In genomic region chr19:40598121-40598917, GRCh38 we compare ENCODE assay signal across 8 cellular contexts. TPM values are rescaled to one million over a fixed set of nuclear protein-coding genes. Genes with fewer than 3 reads are reported as not detected.
DNase-seq lines count a peak whose midpoint lies in the region; ATAC-seq and TF ChIP-seq lines count a peak whose summit lies in the region.

No MANE protein-coding gene starts in this region.

- H3K4me1 Mint-ChIP-seq in WTC11 = peaks cover 44% of the 10 kb centered on the region

- H3K9ac ChIP-seq in mammary epithelial cell (ENCODE audit: insufficient read depth, low read length) = no peak overlapping the region

- no peaks in the 10 kb centered on the region for H4K20me1 ChIP-seq in mammary epithelial cell (ENCODE audit: insufficient read depth, low read length)

- no peaks in the 10 kb centered on the region for H3K9me3 Mint-ChIP-seq in WTC11

- H3K4me1 ChIP-seq in mammary epithelial cell (ENCODE audit: insufficient read depth, low read length) = peaks cover 38% of the 10 kb centered on the region

- in situ Hi-C loops in mammary epithelial cell (cut with MboI; ENCODE audit: low sequenced_read_pairs in 2 of 2) = no loop called here

- POLR2A ChIA-PET in WTC11 (lab: Charles Lee) = interaction anchor here (1.4 kb wide), 1 partner anchor 49 kb away, joined by 3 read pairs; no protein-coding TSS in a partner anchor

- H3K27me3 Mint-ChIP-seq in WTC11 (ENCODE audit: low read depth) = peaks cover 82% of the 10 kb centered on the region

- H3K36me3 ChIP-seq in H7 (replicated peaks; ENCODE audit: control insufficient read depth, insufficient read depth, low read length) = no peaks in the 10 kb centered on the region
- no peaks in the 10 kb centered on the region for H3K36me3 ChIP-seq in mammary epithelial cell (ENCODE audit: insufficient read depth, low read length)

- ATAC-seq in WTC11 = peak; percentile 32
- ATAC-seq in HG02981 (IDR thresholded peaks at IDR 0.05; ENCODE audit: unreplicated experiment) = no peak

- TF ChIP-seq CTCF in AG09319 (IDR thresholded peaks at IDR 0.05; ENCODE audit: low read depth, low read length) (peak; percentile 98), WTC11 (IDR thresholded peaks at IDR 0.05) (peak; percentile 99), mammary epithelial cell (conservative IDR thresholded peaks at IDR 0.05 in 1 of 2, IDR thresholded peaks at IDR 0.05 in 1 of 2; ENCODE audit: extremely low read depth in 1 of 2, insufficient read depth in 1 of 2, low read depth in 1 of 2, low read length in 2 of 2) (peak; percentile 98 to 99)

- peak overlapping the region; percentile 82; the same call in 1 of the 2 replicates for H3K27ac Mint-ChIP-seq in WTC11

- no TSS peak for BruUV-seq in mammary epithelial cell (replicated peaks; lab: Mats Ljungman, UMichigan)

- H3K4me2 ChIP-seq in mammary epithelial cell (ENCODE audit: insufficient read depth, low read depth, low read length) = peak overlapping the region; percentile 50

- H3K27ac ChIP-seq in mammary epithelial cell (ENCODE audit: insufficient read depth, low read depth, low read length) = no peak overlapping the region

- no peaks in the 10 kb centered on the region for H3K9me3 ChIP-seq in mammary epithelial cell (replicated peaks; ENCODE audit: insufficient read depth, low read length)

- CTCF ChIA-PET in WTC11 (lab: Charles Lee) (interaction anchor here (0.7 to 7.0 kb wide), 23 partner anchors 11 to 232 kb away, joined by 3 to 71 read pairs (median 6); partner anchors contain the start of gene NUMBL), mammary epithelial cell (lab: Charles Lee; ENCODE audit: low non-redundant PET) (interaction anchor here (0.6 kb wide), 1 partner anchor 48 kb away, joined by 7 read pairs; no protein-coding TSS in a partner anchor)

- intact Hi-C loops in mammary epithelial cell (cut with micrococcal nuclease) = loop anchor here (1.0 to 10.0 kb wide), 9 partner anchors 28 to 454 kb away; partner anchors contain the start of genes CCNP and SERTAD3

- dilution Hi-C loops in mammary epithelial cell (cut with HindIII; ENCODE audit: low sequenced_read_pairs) = loop anchor here (5.0 kb wide), 2 partner anchors 61 to 171 kb away; partner anchors contain the start of gene SERTAD1

- H3K79me2 ChIP-seq in mammary epithelial cell (ENCODE audit: insufficient read depth, low read length) = no peaks in the 10 kb centered on the region

- H3K27me3 ChIP-seq in H7 (ENCODE audit: control insufficient read depth, insufficient read depth, low read length) (peaks cover 56% of the 10 kb centered on the region), mammary epithelial cell (ENCODE audit: insufficient read depth, low read length) (no peaks in the 10 kb centered on the region)

- peak overlapping the region; percentile 1 for H2AFZ ChIP-seq in mammary epithelial cell (ENCODE audit: low read depth, low read length)

- H3K4me3 ChIP-seq in H7 (ENCODE audit: insufficient read depth, low read depth, low read length) (peak overlapping the region; percentile 69), mammary epithelial cell (replicated peaks in 1 of 3; ENCODE audit: insufficient read depth in 1 of 3, low read depth in 2 of 3, low read length in 3 of 3) (no peak overlapping the region)

- peak overlapping the region; percentile 76 for H3K4me3 Mint-ChIP-seq in WTC11

- DNase-seq in AG09319 (ENCODE audit: extremely low read depth, low read depth) (no peak), H7 (peak; percentile 94), NCI-H226 (peak; percentile 80), WTC11 (ENCODE audit: low spot score) (peak; percentile 93), mammary epithelial cell (peak; percentile 70), inferior parietal cortex (ENCODE audit: extremely low spot score) (peak; percentile 90)
- DNase-seq in stimulated activated CD4-positive, alpha-beta T cell treated with anti-CD3 and anti-CD28 coated beads, Interleukin-15, amount 100 ng/mL, for 48 hours (ENCODE audit: low read depth in 2 of 2) = peak; percentile 68 to 78

- no peaks in the 10 kb centered on the region for H3K36me3 Mint-ChIP-seq in WTC11

- WGBS in mammary epithelial cell (ENCODE audit: low coverage, missing lambda C conversion rate) = 4% methylated on average over 25 of the region's 46 CpGs

TF ChIP-seq in WTC11, 78 proteins besides CTCF, POLR2A, EP300 and RAD21 (continues in another document):
- TF ChIP-seq MAX (CRISPR knock-in tag; IDR thresholded peaks at IDR 0.05) = 0 out of 2 replicates have a peak, but pooled peaks have one; percentile 48
- TF ChIP-seq E2F1 (CRISPR knock-in tag; IDR thresholded peaks at IDR 0.05) = no peak
- no peak for TF ChIP-seq IRF1 (CRISPR knock-in tag; IDR thresholded peaks at IDR 0.05)
- TF ChIP-seq FOXP1 (CRISPR knock-in tag; IDR thresholded peaks at IDR 0.05; ENCODE audit: borderline replicate concordance) = no peak
- no peak for TF ChIP-seq PREB (CRISPR knock-in tag; IDR thresholded peaks at IDR 0.05; ENCODE audit: borderline replicate concordance)
- TF ChIP-seq ZNF232 (CRISPR knock-in tag; IDR thresholded peaks at IDR 0.05) = 0 out of 2 replicates have a peak, but pooled peaks have one; percentile 22
- TF ChIP-seq ZNF281 (CRISPR knock-in tag; IDR thresholded peaks at IDR 0.05) = no peak
- no peak for TF ChIP-seq ERG (CRISPR knock-in tag; IDR thresholded peaks at IDR 0.05)

RNA-seq across cellular contexts. Expression of gene LTBP4, which starts 2.9 kb away (rescaled TPM):
- total RNA-seq in H7 (2014; rRNA removed; shearing (Covaris generic)) = 54.6 and 83.1 TPM in 2 replicates
- total RNA-seq in WTC11 (2021) (125 to 168 TPM (median 166 TPM) in 3 replicates), mammary epithelial cell (100 to 1,000 TPM in 1 of 2 donors, 10 to 100 TPM in 1; 27.5 to 148 TPM)
- polyA plus RNA-seq in mammary epithelial cell = 34.0 TPM
- 75.7 TPM for polyA minus RNA-seq in mammary epithelial cell

RNA-seq across cellular contexts. Expression of gene SHKBP1, which starts 21.6 kb away (rescaled TPM):
- 52.3 and 58.2 TPM in 2 replicates for total RNA-seq in H7 (2014; rRNA removed; shearing (Covaris generic))
- 71.7 to 82.1 TPM (median 76.9 TPM) in 3 replicates for total RNA-seq in WTC11 (2021)
- 10 to 100 TPM; 21.0 to 57.9 TPM for total RNA-seq in mammary epithelial cell
- polyA plus RNA-seq in mammary epithelial cell = 44.4 TPM
- 68.1 TPM for polyA minus RNA-seq in mammary epithelial cell
